ENCODE assay signal across 9 cellular contexts in genomic region chr6:31900917-31901414, GRCh38. TPM values are rescaled to one million over a fixed set of nuclear protein-coding genes. Genes with fewer than 3 reads are reported as not detected.
DNase-seq lines count a peak whose midpoint lies in the region; ATAC-seq and TF ChIP-seq lines count a peak whose summit lies in the region.
"Had no signal": no experiment of that assay in that cellular context is flagged by ENCODE, and none has a peak within 500 bp of the region (broad histone marks: within the 10 kb centered on the region; RNA-seq: fewer than 3 reads in every experiment).

No MANE protein-coding gene starts in this region.

- H3K18ac ChIP-seq in IMR-90 (ENCODE audit: low read depth, low read length), result peak overlapping the region; percentile 17; the same call in 1 of the 2 replicates

- H3K79me1 ChIP-seq in IMR-90 (ENCODE audit: low read depth in 1 of 2, low read length in 2 of 2), result peaks cover 20 to 46% of the 10 kb centered on the region in 2 experiments; a peak in 3 of 4 replicates

- intact Hi-C loops in A673 (cut with micrococcal nuclease; ENCODE audit: unreplicated experiment), result no loop called here
- intact Hi-C loops in IMR-90 (cut with micrococcal nuclease), result loop anchor here (5.0 kb wide), 1 partner anchor 251 kb away; the partner anchor contains the start of genes PPT2 and PRRT1
- intact Hi-C loops in mucosa of descending colon (cut with DNase I, micrococcal nuclease), result loop anchor here in 1 of 2 donors (10.0 kb wide), 1 partner anchor 54 kb away; the partner anchor contains the start of genes NELFE and SKIC2
- intact Hi-C loops in vagina (cut with DNase I), result loop anchor here (5.0 kb wide), 1 partner anchor 46 kb away; the partner anchor contains the start of gene CFB

- H3K9me3 Mint-ChIP-seq in central memory CD8-positive, alpha-beta T cell, result no peaks in the 10 kb centered on the region

- H3K27ac ChIP-seq in A673 (ENCODE audit: low read depth, low read length, poor library complexity, severe bottlenecking) (peak overlapping the region; percentile 67), IMR-90 (ENCODE audit: insufficient read depth, low read length) (peak overlapping the region; percentile 64), vagina (peak overlapping the region; percentile 84)

- peak overlapping the region; percentile 38; the same call in 1 of the 2 replicates for H3K23ac ChIP-seq in IMR-90 (ENCODE audit: low read depth, low read length)

- no peak for ATAC-seq in IMR-90 (ENCODE audit: low read depth)
- no peak for ATAC-seq in central memory CD8-positive, alpha-beta T cell (replicated peaks; ENCODE audit: extremely low read depth, poor library complexity, severe bottlenecking)
- ATAC-seq in mucosa of descending colon, result no peak
- ATAC-seq in HG03378 (IDR thresholded peaks at IDR 0.05; ENCODE audit: unreplicated experiment), result no peak
- ATAC-seq in GM19463 (IDR thresholded peaks at IDR 0.05; ENCODE audit: unreplicated experiment), result no peak

- CTCF ChIA-PET in A673 (lab: Charles Lee) (no interaction called here), IMR-90 (lab: Yijun Ruan, JAX) (no interaction called here)

- no peak overlapping the region for H3K27ac Mint-ChIP-seq in central memory CD8-positive, alpha-beta T cell (ENCODE audit: low read depth)

- TF ChIP-seq RAD21 in IMR-90 (IDR thresholded peaks at IDR 0.05; ENCODE audit: low read length), result no peak

- peak overlapping the region; percentile 85 for H3K4me3 Mint-ChIP-seq in central memory CD8-positive, alpha-beta T cell

- peaks cover 42% of the 10 kb centered on the region for H3K4me1 Mint-ChIP-seq in central memory CD8-positive, alpha-beta T cell

- peak overlapping the region; percentile 53 for H3K4ac ChIP-seq in IMR-90 (ENCODE audit: low read depth, low read length)

- peak overlapping the region; percentile 66; the same call in 1 of the 2 replicates for H4K91ac ChIP-seq in IMR-90 (ENCODE audit: insufficient read depth, low read depth, low read length)

- no peak for DNase-seq in A673 (ENCODE audit: low spot score)
- DNase-seq in IMR-90, result no peak
- no peak for DNase-seq in central memory CD8-positive, alpha-beta T cell (ENCODE audit: low spot score in 2 of 2)
- peak in 2 of 3 donors; percentile 29 to 74 for DNase-seq in mucosa of descending colon
- DNase-seq in vagina (ENCODE audit: extremely low spot score in 2 of 2), result no peak
- no peak for DNase-seq in NCI-H1048 (lab: John Stamatoyannopoulos, UW)

- H2BK120ac ChIP-seq in IMR-90 (ENCODE audit: low read depth, low read length), result peak overlapping the region; percentile 5; the same call in 1 of the 2 replicates

- TF ChIP-seq CTCF in A673 (conservative IDR thresholded peaks at IDR 0.05; ENCODE audit: low read depth, low read length) (no peak), IMR-90 (conservative IDR thresholded peaks at IDR 0.05; ENCODE audit: low read depth, low read length) (no peak), mucosa of descending colon (IDR thresholded peaks at IDR 0.05) (no peak), vagina (IDR thresholded peaks at IDR 0.05) (no peak)

- peak overlapping the region; percentile 66 for H3K4me3 ChIP-seq in A673 (ENCODE audit: low read depth, low read length, poor library complexity, severe bottlenecking)
- peak overlapping the region; percentile 58 for H3K4me3 ChIP-seq in IMR-90 (ENCODE audit: insufficient read depth, low read depth, low read length)
- H3K4me3 ChIP-seq in mucosa of descending colon, result no peak overlapping the region
- peak overlapping the region; percentile 54 to 76 for H3K4me3 ChIP-seq in vagina

- H3K36me3 ChIP-seq in A673 (ENCODE audit: insufficient read depth, low read length, poor library complexity, severe bottlenecking), result peaks cover 3% of the 10 kb centered on the region
- H3K36me3 ChIP-seq in IMR-90 (ENCODE audit: control insufficient read depth, insufficient read depth, low read length), result peaks cover 5% of the 10 kb centered on the region; the same call in 1 of the 2 replicates
- H3K36me3 ChIP-seq in mucosa of descending colon (ENCODE audit: low read depth), result peaks cover 3% of the 10 kb centered on the region
- H3K36me3 ChIP-seq in vagina, result peaks cover 0 to 3% of the 10 kb centered on the region in 2 donors

- H3K9ac ChIP-seq in IMR-90 (ENCODE audit: low read depth, low read length), result peak overlapping the region; percentile 54; the same call in 1 of the 2 replicates

- H3K56ac ChIP-seq in IMR-90 (ENCODE audit: extremely low read depth, insufficient read depth, low read length), result 0 out of 2 replicates have a peak overlapping the region, but pooled peaks have one; percentile 2

- H3K4me2 ChIP-seq in IMR-90 (ENCODE audit: low read depth, low read length), result peak overlapping the region; percentile 79

- peak overlapping the region; percentile 82 to 85; a peak in 3 of 4 replicates for H4K8ac ChIP-seq in IMR-90 (ENCODE audit: low read depth in 2 of 2, low read length in 2 of 2)

- H2BK15ac ChIP-seq in IMR-90 (ENCODE audit: low read depth, low read length), result no peak overlapping the region

- H4K20me1 ChIP-seq in IMR-90 (ENCODE audit: insufficient read depth, low read length), result peaks cover 7% of the 10 kb centered on the region

- peak overlapping the region; percentile 58 for H2BK5ac ChIP-seq in IMR-90 (ENCODE audit: low read depth, low read length, poor library complexity, severe bottlenecking)

- H3K14ac ChIP-seq in IMR-90 (replicated peaks; ENCODE audit: low read depth, low read length), result peak overlapping the region; percentile 24; the same call in 1 of the 2 replicates

- peaks cover 27% of the 10 kb centered on the region for H3K4me1 ChIP-seq in A673 (ENCODE audit: insufficient read depth, low read length, poor library complexity, severe bottlenecking)
- peaks cover 12% of the 10 kb centered on the region for H3K4me1 ChIP-seq in IMR-90 (ENCODE audit: control insufficient read depth, insufficient read depth, low read length)
- H3K4me1 ChIP-seq in mucosa of descending colon (ENCODE audit: low read depth), result peaks cover 29% of the 10 kb centered on the region
- peaks cover 49% of the 10 kb centered on the region for H3K4me1 ChIP-seq in vagina

- H2BK20ac ChIP-seq in IMR-90 (ENCODE audit: low read depth, low read length), result 0 out of 2 replicates have a peak overlapping the region, but pooled peaks have one; percentile 37

- H2AK9ac ChIP-seq in IMR-90 (replicated peaks; ENCODE audit: low read depth, low read length, poor library complexity), result peak overlapping the region; percentile 75

- no peaks in the 10 kb centered on the region for H3K27me3 Mint-ChIP-seq in central memory CD8-positive, alpha-beta T cell

- TSS peak; percentile 59 for BruUV-seq in A673 (replicated peaks; lab: Mats Ljungman, UMichigan)
- no TSS peak for BruUV-seq in IMR-90 (replicated peaks; lab: Mats Ljungman, UMichigan)

- in situ Hi-C loops in IMR-90 (cut with MboI; ENCODE audit: low sequenced_read_pairs), result no loop called here

- 28% methylated on average over 27 of the region's 29 CpGs; no CpG with 5 or more reads in 1 of the 2 experiments for WGBS in IMR-90 (ENCODE audit: extremely low coverage in 2 of 2, insufficient read length in 1 of 2), 2 experiments

- peaks cover 19% of the 10 kb centered on the region for H3K36me3 Mint-ChIP-seq in central memory CD8-positive, alpha-beta T cell (ENCODE audit: insufficient read depth)

- H3K27me3 ChIP-seq in A673 (replicated peaks; ENCODE audit: insufficient read depth, low read depth, low read length, poor library complexity) (no peaks in the 10 kb centered on the region), IMR-90 (ENCODE audit: control insufficient read depth, insufficient read depth, low read length) (no peaks in the 10 kb centered on the region), vagina (no peaks in the 10 kb centered on the region)

- H2AFZ ChIP-seq in IMR-90 (replicated peaks; ENCODE audit: low read length, poor library complexity), result peak overlapping the region; percentile 90

- H3K9me3 ChIP-seq in A673 (ENCODE audit: low read depth, low read length, poor library complexity, severe bottlenecking) (no peaks in the 10 kb centered on the region), IMR-90 (ENCODE audit: control insufficient read depth, insufficient read depth, low read length) (no peaks in the 10 kb centered on the region), mucosa of descending colon (no peaks in the 10 kb centered on the region), vagina (no peaks in the 10 kb centered on the region)

- dilution Hi-C loops in IMR-90 (cut with HindIII; ENCODE audit: low sequenced_read_pairs, unreplicated experiment), result no loop called here

- H4K5ac ChIP-seq in IMR-90 (ENCODE audit: low read depth, low read length), result peak overlapping the region; percentile 53

- POLR2A ChIA-PET in A673 (lab: Charles Lee; ENCODE audit: low non-redundant PET), result no interaction called here
- POLR2A ChIA-PET in IMR-90 (lab: Charles Lee; ENCODE audit: unreplicated experiment), result interaction anchor here (0.6 to 1.3 kb wide), 3 partner anchors 71 to 493 kb away, joined by 3 to 7 read pairs (median 3); no protein-coding TSS in a partner anchor

- peaks cover 5% of the 10 kb centered on the region; the same call in 1 of the 2 replicates for H3K9me1 ChIP-seq in IMR-90 (ENCODE audit: insufficient read depth, low read length)

- TF ChIP-seq POLR2A in IMR-90 (IDR thresholded peaks at IDR 0.05; ENCODE audit: low read depth, low read length) (no peak), vagina (IDR thresholded peaks at IDR 0.05) (no peak)

- peak overlapping the region; percentile 86 for H2AK5ac ChIP-seq in IMR-90 (ENCODE audit: low read depth, low read length)

RNA-seq across cellular contexts. Expression of gene ZBTB12, which starts 0.9 kb away (rescaled TPM):
- total RNA-seq in A673 (2021), result 21.3 and 25.5 TPM in 2 replicates
- 2.0 and 2.5 TPM in 2 replicates for total RNA-seq in IMR-90 (2012; rRNA removed)
- polyA plus RNA-seq in IMR-90 (2012; rRNA removed), result 8.1 and 8.5 TPM in 2 replicates
- 2.5 and 4.5 TPM in 2 replicates for polyA plus RNA-seq in IMR-90 (2012; cell fraction: cytosol; rRNA removed)
- 2.0 and 2.9 TPM in 2 replicates for polyA plus RNA-seq in IMR-90 (2012; cell fraction: nucleus; rRNA removed; ENCODE audit: low replicate concordance)
- 1 to 10 TPM; 2.3 to 6.2 (median 3.4) TPM for total RNA-seq in mucosa of descending colon
- total RNA-seq in vagina, result 1.7 TPM

RNA-seq across cellular contexts. Expression of gene EHMT2, which starts 3.5 kb away (rescaled TPM):
- total RNA-seq in A673 (2021) (117 TPM in 2 replicates), IMR-90 (2012; rRNA removed) (36.4 and 38.0 TPM in 2 replicates), mucosa of descending colon (10 to 100 TPM; 29.6 to 50.1 (median 36.4) TPM), vagina (45.2 TPM)
- 47.7 and 51.2 TPM in 2 replicates for polyA plus RNA-seq in IMR-90 (2012; rRNA removed)
- polyA plus RNA-seq in IMR-90 (2012; cell fraction: cytosol; rRNA removed), result 31.6 and 49.6 TPM in 2 replicates
- 155 and 310 TPM in 2 replicates for polyA plus RNA-seq in IMR-90 (2012; cell fraction: nucleus; rRNA removed; ENCODE audit: low replicate concordance)

RNA-seq across cellular contexts. Expression of gene SLC44A4, which starts 22.2 kb away (rescaled TPM):
- total RNA-seq in A673 (2021), result not detected in 2 replicates
- 0.36 TPM in 1 of 2 replicates, not detected in the other for total RNA-seq in IMR-90 (2012; rRNA removed)
- polyA plus RNA-seq in IMR-90 (2012; rRNA removed), result 0.14 and 0.19 TPM in 2 replicates
- 0.26 and 0.84 TPM in 2 replicates for polyA plus RNA-seq in IMR-90 (2012; cell fraction: cytosol; rRNA removed)
- 0.23 and 0.28 TPM in 2 replicates for polyA plus RNA-seq in IMR-90 (2012; cell fraction: nucleus; rRNA removed; ENCODE audit: low replicate concordance)
- total RNA-seq in mucosa of descending colon, result 100 to 1,000 TPM; 332 to 795 (median 740) TPM
- total RNA-seq in vagina, result 5.9 TPM

RNA-seq across cellular contexts. Expression of gene C2, which starts 26.6 kb away (rescaled TPM):
- total RNA-seq in A673 (2021) (0.56 and 1.2 TPM in 2 replicates), IMR-90 (2012; rRNA removed) (under 0.01 and 0.18 TPM in 2 replicates), mucosa of descending colon (10 to 100 TPM in 2 of 3 donors, 1 to 10 TPM in 1; 5.5 to 33.7 (median 17.9) TPM), vagina (2.9 TPM)
- 0.19 and 0.26 TPM in 2 replicates for polyA plus RNA-seq in IMR-90 (2012; rRNA removed)
- 0.33 and 0.40 TPM in 2 replicates for polyA plus RNA-seq in IMR-90 (2012; cell fraction: cytosol; rRNA removed)
- 0.30 and 0.69 TPM in 2 replicates for polyA plus RNA-seq in IMR-90 (2012; cell fraction: nucleus; rRNA removed; ENCODE audit: low replicate concordance)
- total RNA-seq: glomerular endothelial cell had no signal

RNA-seq across cellular contexts. Expression of gene NEU1, which starts 38.3 kb away (rescaled TPM):
- total RNA-seq in A673 (2021), result 28.5 and 34.3 TPM in 2 replicates
- 23.6 and 28.5 TPM in 2 replicates for total RNA-seq in IMR-90 (2012; rRNA removed)
- 36.2 and 37.3 TPM in 2 replicates for polyA plus RNA-seq in IMR-90 (2012; rRNA removed)
- 32.0 and 40.9 TPM in 2 replicates for polyA plus RNA-seq in IMR-90 (2012; cell fraction: cytosol; rRNA removed)
- 19.7 and 24.8 TPM in 2 replicates for polyA plus RNA-seq in IMR-90 (2012; cell fraction: nucleus; rRNA removed; ENCODE audit: low replicate concordance)
- 10 to 100 TPM; 44.0 to 65.7 (median 45.0) TPM for total RNA-seq in mucosa of descending colon
- total RNA-seq in vagina, result 26.0 TPM

Comparison
In these comparisons a context has a peak if more than half of its experiments do, and no peak if none do; other contexts are left out.
1. DNase-seq: peak in mucosa of descending colon (2 of 3); none in A673 (single experiment), IMR-90 (single experiment), central memory CD8-positive, alpha-beta T cell (0 of 2), vagina (0 of 2) and NCI-H1048 (single experiment).
2. RNA of gene SLC44A4, which starts 22.2 kb away (total RNA-seq): 332 to 795 TPM in mucosa of descending colon; 5.9 TPM in vagina (single experiment), not detected in A673 and 0.36 TPM in IMR-90; every median in the first group is over 10 times any median in the second.
3. Peak in every context shown above with its lines, with median percentiles within 50 percentile points of each other: H3K27ac ChIP-seq.